In genomic region chr5:76403963-76404693, GRCh38 we compare ENCODE assay signal across 8 cellular contexts. TPM values are rescaled to one million over a fixed set of nuclear protein-coding genes. Genes with fewer than 3 reads are reported as not detected.
DNase-seq lines count a peak whose midpoint lies in the region; ATAC-seq lines count a peak whose summit lies in the region.

No MANE protein-coding gene starts in this region.

- H3K4me3 ChIP-seq in CD4-positive, CD25-positive, alpha-beta regulatory T cell (ENCODE audit: low read depth, low read length), result peak overlapping the region; percentile 94
- H3K4me3 ChIP-seq in NT2/D1 (ENCODE audit: insufficient read length, low read depth), result peak overlapping the region; percentile 80
- peak overlapping the region; percentile 70 for H3K4me3 ChIP-seq in iPS-11a (ENCODE audit: low read depth, low read length)

- peak overlapping the region; percentile 93 for H3K27ac ChIP-seq in CD4-positive, CD25-positive, alpha-beta regulatory T cell (ENCODE audit: insufficient read depth, low read length, poor library complexity, severe bottlenecking)

- peaks cover 4% of the 10 kb centered on the region for H3K36me3 Mint-ChIP-seq in CD4-positive, CD25-positive, alpha-beta regulatory T cell

- H3K9me3 ChIP-seq in CD4-positive, CD25-positive, alpha-beta regulatory T cell (ENCODE audit: control insufficient read depth in 2 of 2, low read length in 2 of 2), result no peaks in the 10 kb centered on the region
- no peaks in the 10 kb centered on the region for H3K9me3 ChIP-seq in NT2/D1 (ENCODE audit: insufficient read depth, low read length)

- ATAC-seq in CD4-positive, CD25-positive, alpha-beta regulatory T cell (ENCODE audit: low read depth in 2 of 2), result peak; percentile 22 to 31
- ATAC-seq in GM21529 (IDR thresholded peaks at IDR 0.05; ENCODE audit: unreplicated experiment), result peak; percentile 28

- H3K9me3 Mint-ChIP-seq in CD4-positive, CD25-positive, alpha-beta regulatory T cell, result peaks cover 0 to 1% (median 0%) of the 10 kb centered on the region in 7 donors

- H3K4me3 Mint-ChIP-seq in CD4-positive, CD25-positive, alpha-beta regulatory T cell, result peak overlapping the region; percentile 88 to 95 (median 92)

- peak overlapping the region; percentile 92 to 96 (median 95) for H3K27ac Mint-ChIP-seq in CD4-positive, CD25-positive, alpha-beta regulatory T cell

- no peaks in the 10 kb centered on the region for H3K36me3 ChIP-seq in CD4-positive, CD25-positive, alpha-beta regulatory T cell (ENCODE audit: control insufficient read depth, insufficient read depth, low read length)
- no peaks in the 10 kb centered on the region for H3K36me3 ChIP-seq in NT2/D1 (ENCODE audit: insufficient read depth, insufficient read length, low read length)

- no peaks in the 10 kb centered on the region for H3K27me3 ChIP-seq in CD4-positive, CD25-positive, alpha-beta regulatory T cell (ENCODE audit: control insufficient read depth, insufficient read depth, low read length)
- no peaks in the 10 kb centered on the region for H3K27me3 ChIP-seq in NT2/D1 (ENCODE audit: insufficient read depth, insufficient read length)

- peaks cover 13 to 66% (median 54%) of the 10 kb centered on the region in 4 donors for H3K4me1 Mint-ChIP-seq in CD4-positive, CD25-positive, alpha-beta regulatory T cell

- peak; percentile 51 to 88 (median 75) for DNase-seq in CD4-positive, CD25-positive, alpha-beta regulatory T cell
- DNase-seq in NT2/D1 (ENCODE audit: low read depth, low spot score) (peak; percentile 50), NCI-H2196 treated with DMSO at 0.1 percent for 48 hours (lab: John Stamatoyannopoulos, UW; ENCODE audit: unreplicated experiment) (no peak), cerebellum (ENCODE audit: low spot score) (no peak)
- DNase-seq in activated T-helper 9 cell treated with anti-CD3 and anti-CD28 coated beads, Interleukin-2, amount 50 U/mL, for 16 hours (ENCODE audit: low read depth), result peak; percentile 65
- DNase-seq in stimulated activated CD4-positive, alpha-beta T cell treated with anti-CD3 and anti-CD28 coated beads, Interleukin-12 subunit alpha, Interleukin-12 subunit beta, amount 100 ng/mL, for 48 hours (ENCODE audit: low read depth in 2 of 3, low spot score in 1 of 3), result peak; percentile 52 to 68 (median 67)

- H3K4me1 ChIP-seq in CD4-positive, CD25-positive, alpha-beta regulatory T cell (ENCODE audit: control insufficient read depth, insufficient read depth, low read length, poor library complexity, severe bottlenecking), result peaks cover 61% of the 10 kb centered on the region
- H3K4me1 ChIP-seq in NT2/D1 (ENCODE audit: insufficient read depth, insufficient read length), result peaks cover 4% of the 10 kb centered on the region

- H3K9ac ChIP-seq in NT2/D1 (ENCODE audit: insufficient read length, low read depth), result peak overlapping the region; percentile 86

- H3K27me3 Mint-ChIP-seq in CD4-positive, CD25-positive, alpha-beta regulatory T cell, result peaks cover 5% of the 10 kb centered on the region

RNA-seq across cellular contexts. Expression of gene IQGAP2, which starts 1.0 kb away (rescaled TPM):
- total RNA-seq in CD4-positive, CD25-positive, alpha-beta regulatory T cell, result 214 TPM
- 10 to 100 TPM; 53.9 to 70.2 (median 59.2) TPM for polyA plus RNA-seq in CD4-positive, CD25-positive, alpha-beta regulatory T cell
- total RNA-seq in cerebellum, result 10.4 TPM

Comparison
In these comparisons a context has a peak if more than half of its experiments do, and no peak if none do; other contexts are left out.
1. DNase-seq: peak in CD4-positive, CD25-positive, alpha-beta regulatory T cell (3 of 3), NT2/D1 (single experiment), activated T-helper 9 cell treated with anti-CD3 and anti-CD28 coated beads, Interleukin-2, amount 50 U/mL, for 16 hours (single experiment) and stimulated activated CD4-positive, alpha-beta T cell treated with anti-CD3 and anti-CD28 coated beads, Interleukin-12 subunit alpha, Interleukin-12 subunit beta, amount 100 ng/mL, for 48 hours (3 of 3); none in NCI-H2196 treated with DMSO at 0.1 percent for 48 hours (single experiment) and cerebellum (single experiment).
2. RNA of gene IQGAP2, which starts 1.0 kb away (total RNA-seq): 214 TPM in CD4-positive, CD25-positive, alpha-beta regulatory T cell (single experiment); 10.4 TPM in cerebellum (single experiment); every median in the first group is over 10 times any median in the second.
3. Peak in every context shown above with its lines, with median percentiles within 50 percentile points of each other: H3K4me3 ChIP-seq.